27 cellular contexts compared by ENCODE assay signal in genomic region chr2:7146151-7146550, GRCh38.
"Had no signal": no experiment of that assay in that cellular context is flagged by ENCODE, and none has a peak within 500 bp of the region (broad histone marks: within the 10 kb centered on the region; RNA-seq: fewer than 3 reads in every experiment).

No MANE protein-coding gene starts in this region.

- H3K27me3 ChIP-seq: body of pancreas, SJCRH30 had no signal

- H3K4me3 ChIP-seq: body of pancreas, SJCRH30 had no signal

- H3K27me3 Mint-ChIP-seq: activated naive CD4-positive, alpha-beta T cell treated with anti-CD3 and anti-CD28 coated beads, Interleukin-2, amount 50 U/mL, for 24 hours; activated T-cell treated with anti-CD3 and anti-CD28 coated beads, Interleukin-2, amount 50 U/mL, for 24 hours had no signal

- H3K4me1 ChIP-seq: SJCRH30 had no signal

- DNase-seq: activated CD4-positive, alpha-beta T cell treated with anti-CD3 and anti-CD28 coated beads for 48 hours; activated CD4-positive, alpha-beta T cell treated with anti-CD3 and anti-CD28 coated beads, Interleukin-2, amount 50 U/mL, for 4 hours; activated CD4-positive, CD25-positive, alpha-beta regulatory T cell treated with anti-CD3 and anti-CD28 coated beads, Interleukin-2, amount 50 U/mL, for 72 hours; activated CD8-positive, alpha-beta T cell treated with anti-CD3 and anti-CD28 coated beads, Interleukin-2, amount 10 ng/mL, durations not matched to agents 7 days and 5 days; activated effector memory CD4-positive, alpha-beta T cell treated with Interleukin-2 at 50 U/mL for 16 hours; activated naive CD4-positive, alpha-beta T cell; activated T-cell treated with anti-CD3 and anti-CD28 coated beads, Interleukin-2, amount 50 U/mL, for 24 hours; aorta; body of pancreas; IMR-90; KG1; NCI-H1092; NCI-H1417; NCI-H2029; NCI-H2107; NCI-H2171 treated with DMSO at 0.1 percent for 48 hours; NCI-H226; NCI-H526 treated with DMSO at 0.1 percent for 48 hours; NCI-H82; OCI-M1; Right ventricle myocardium superior; SJCRH30 had no signal

- H3K27ac ChIP-seq: RWPE1, SJCRH30 had no signal

- H3K36me3 ChIP-seq: SJCRH30 had no signal

- H3K4me1 Mint-ChIP-seq: activated naive CD4-positive, alpha-beta T cell treated with anti-CD3 and anti-CD28 coated beads, Interleukin-2, amount 50 U/mL, for 24 hours had no signal

- H3K9me3 ChIP-seq: body of pancreas, SJCRH30 had no signal

- ATAC-seq: activated CD8-positive, alpha-beta T cell treated with anti-CD3 and anti-CD28 coated beads, Interleukin-2, amount 10 ng/mL, durations not matched to agents 7 days and 5 days; body of pancreas; Panc1 had no signal

- H3K27ac Mint-ChIP-seq: activated CD8-positive, alpha-beta T cell treated with anti-CD3 and anti-CD28 coated beads, Interleukin-2, amount 10 ng/mL, durations not matched to agents 7 days and 5 days; activated naive CD4-positive, alpha-beta T cell treated with anti-CD3 and anti-CD28 coated beads, Interleukin-2, amount 50 U/mL, for 24 hours; activated T-cell treated with anti-CD3 and anti-CD28 coated beads, Interleukin-2, amount 50 U/mL, for 24 hours; activated T-helper 1 cell treated with anti-CD3 and anti-CD28 coated beads, Interleukin-12 subunit alpha, Interleukin-12 subunit beta, Interleukin-2, Interleukin-4 antibody, amounts not matched to agents 30 ng/mL and 10 ng/mL and 1 ng/mL, durations not matched to agents 14 hours and 24 hours and 36 hours; T-helper 1 cell treated with Interleukin-12 subunit alpha and Interleukin-12 subunit beta and Interleukin-4 antibody, amounts not matched to agents 30 μg/mL and 1 μg/mL, for 36 hours had no signal

- H3K4me3 Mint-ChIP-seq: activated CD8-positive, alpha-beta T cell treated with anti-CD3 and anti-CD28 coated beads, Interleukin-2, amount 10 ng/mL, durations not matched to agents 7 days and 5 days; activated naive CD4-positive, alpha-beta T cell treated with anti-CD3 and anti-CD28 coated beads, Interleukin-2, amount 50 U/mL, for 24 hours; activated T-cell treated with anti-CD3 and anti-CD28 coated beads, Interleukin-2, amount 50 U/mL, for 24 hours; activated T-helper 1 cell treated with anti-CD3 and anti-CD28 coated beads, Interleukin-12 subunit alpha, Interleukin-12 subunit beta, Interleukin-2, Interleukin-4 antibody, amounts not matched to agents 30 ng/mL and 10 ng/mL and 1 ng/mL, durations not matched to agents 14 hours and 24 hours and 36 hours; T-helper 1 cell treated with Interleukin-12 subunit alpha and Interleukin-12 subunit beta and Interleukin-4 antibody, amounts not matched to agents 30 μg/mL and 1 μg/mL, for 36 hours had no signal
